10 cellular contexts compared by ENCODE assay signal in genomic region chr12:123064885-123065619, GRCh38.
A peak's percentile ranks its signal among the peaks of the same experiment; 100 is the strongest.
DNase-seq lines count a peak whose midpoint lies in the region; ATAC-seq and TF ChIP-seq lines count a peak whose summit lies in the region.
"Had no signal": no experiment of that assay in that cellular context is flagged by ENCODE, and none has a peak within 500 bp of the region (broad histone marks: within the 10 kb centered on the region; RNA-seq: fewer than 3 reads in every experiment).

No MANE protein-coding gene starts in this region.

- H3K9me3 ChIP-seq in left ventricle myocardium inferior (replicated peaks) (no peaks in the 10 kb centered on the region), mucosa of descending colon (no peaks in the 10 kb centered on the region)

- no peak for ATAC-seq in mucosa of descending colon
- ATAC-seq: foreskin keratinocyte had no signal

- peak overlapping the region; percentile 94 for H3K27ac ChIP-seq in left ventricle myocardium inferior (replicated peaks)
- peak overlapping the region; percentile 77 for H3K27ac ChIP-seq in temporal lobe (ENCODE audit: low read depth, low read length)
- H3K27ac ChIP-seq: foreskin keratinocyte had no signal

- no peak for TF ChIP-seq CTCF in left ventricle myocardium inferior (IDR thresholded peaks at IDR 0.05; ENCODE audit: borderline replicate concordance)
- no peak for TF ChIP-seq CTCF in mucosa of descending colon (IDR thresholded peaks at IDR 0.05)

- H3K4me1 ChIP-seq in left ventricle myocardium inferior: peaks cover 98% of the 10 kb centered on the region
- peaks cover 25% of the 10 kb centered on the region for H3K4me1 ChIP-seq in mucosa of descending colon (ENCODE audit: low read depth)

- H3K4me3 ChIP-seq in left ventricle myocardium inferior (peak overlapping the region; percentile 4), mucosa of descending colon (no peak overlapping the region)

- DNase-seq in NCI-H748 (lab: John Stamatoyannopoulos, UW; ENCODE audit: unreplicated experiment) (peak; percentile 30), NCI-H748 treated with DMSO at 0.1 percent for 48 hours (lab: John Stamatoyannopoulos, UW) (no peak), SHP77 treated with DMSO at 0.1 percent for 48 hours (lab: John Stamatoyannopoulos, UW) (peak; percentile 18), left ventricle myocardium inferior (no peak), DMS114 treated with DMSO at 0.1 percent for 48 hours (lab: John Stamatoyannopoulos, UW; ENCODE audit: unreplicated experiment) (no peak), amygdala (lab: John Stamatoyannopoulos, UW) (no peak), mucosa of descending colon (no peak)
- DNase-seq: activated CD8-positive, alpha-beta memory T cell treated with anti-CD3 and anti-CD28 coated beads for 24 hours; foreskin keratinocyte had no signal

- no peaks in the 10 kb centered on the region for H3K27me3 ChIP-seq in left ventricle myocardium inferior (ENCODE audit: low read depth)
- H3K27me3 ChIP-seq: foreskin keratinocyte had no signal

- intact Hi-C loops in left ventricle myocardium inferior (cut with micrococcal nuclease) (no loop called here), mucosa of descending colon (cut with DNase I, micrococcal nuclease) (no loop called here)

- H3K36me3 ChIP-seq in left ventricle myocardium inferior (no peaks in the 10 kb centered on the region), mucosa of descending colon (ENCODE audit: low read depth) (no peaks in the 10 kb centered on the region)

Comparison
In these comparisons a context has a peak if more than half of its experiments do, and no peak if none do; other contexts are left out.
1. DNase-seq: peak in NCI-H748 (single experiment) and SHP77 treated with DMSO at 0.1 percent for 48 hours (single experiment); none in NCI-H748 treated with DMSO at 0.1 percent for 48 hours (single experiment), left ventricle myocardium inferior (single experiment), DMS114 treated with DMSO at 0.1 percent for 48 hours (single experiment), amygdala (0 of 56) and mucosa of descending colon (0 of 3).